ENCODE assay signal across 12 cellular contexts in genomic region chr12:132197581-132198281, GRCh38.
"Had no signal": no experiment of that assay in that cellular context is flagged by ENCODE, and none has a peak within 500 bp of the region (broad histone marks: within the 10 kb centered on the region; RNA-seq: fewer than 3 reads in every experiment).

No MANE protein-coding gene starts in this region.

- H3K27ac ChIP-seq: coronary artery, tibial nerve, uterus had no signal

- DNase-seq: activated B cell treated with CpG ODN at 0.5 μM for 24 hours; activated CD4-positive, alpha-beta T cell treated with anti-CD3 and anti-CD28 coated beads for 48 hours; activated CD8-positive, alpha-beta T cell treated with anti-CD3 and anti-CD28 coated beads for 36 hours; activated gamma-delta T cell; activated T-cell treated with anti-CD3 and anti-CD28 coated beads, Interleukin-2, amount 50 U/mL, for 48 hours; amniotic stem cell; occipital lobe; stimulated activated CD4-positive, alpha-beta T cell treated with anti-CD3 and anti-CD28 coated beads, Interleukin-2, amount 100 ng/mL, for 24 hours; SW 1271; uterus had no signal

- H3K9me3 ChIP-seq: uterus had no signal

- H3K4me1 ChIP-seq: tibial nerve, uterus had no signal

- H3K27me3 ChIP-seq: uterus had no signal

- H3K36me3 ChIP-seq: tibial nerve, uterus had no signal

- H3K4me3 ChIP-seq: coronary artery, tibial nerve, uterus had no signal
